In genomic region chr16:24524855-24525652, GRCh38 we compare ENCODE assay signal across 1 cellular context.
A peak's percentile ranks its signal among the peaks of the same experiment; 100 is the strongest.
TF ChIP-seq lines count a peak whose summit lies in the region.

No MANE protein-coding gene starts in this region.

TF ChIP-seq in HepG2, 621 proteins besides CTCF, POLR2A, EP300 and RAD21 (continued from another document):
- TF ChIP-seq ZNF333 (CRISPR knock-in tag; IDR thresholded peaks at IDR 0.05; ENCODE audit: borderline replicate concordance) (no peak), TEAD3 (CRISPR knock-in tag; optimal IDR thresholded peaks at IDR 0.05; ENCODE audit: borderline replicate concordance) (no peak), ZNF577 (CRISPR knock-in tag; IDR thresholded peaks at IDR 0.05; ENCODE audit: borderline replicate concordance, low read depth) (no peak), STAT5B (CRISPR knock-in tag; IDR thresholded peaks at IDR 0.05) (no peak), ARID5B (CRISPR knock-in tag; IDR thresholded peaks at IDR 0.05) (peak; percentile 35; the same call in 1 of the 2 replicates), ZNF780A (CRISPR knock-in tag; IDR thresholded peaks at IDR 0.05) (no peak), KDM5A (IDR thresholded peaks at IDR 0.05; ENCODE audit: borderline replicate concordance, low read length) (no peak), CENPX (CRISPR knock-in tag; IDR thresholded peaks at IDR 0.05) (no peak), SIN3A (IDR thresholded peaks at IDR 0.05; ENCODE audit: borderline replicate concordance, low read depth, low read length) (no peak), ELF3 (CRISPR knock-in tag; IDR thresholded peaks at IDR 0.05) (peak; percentile 82), HOMEZ (CRISPR knock-in tag; IDR thresholded peaks at IDR 0.05; ENCODE audit: low read depth) (no peak), LCORL (IDR thresholded peaks at IDR 0.05) (no peak), LCORL (CRISPR knock-in tag; IDR thresholded peaks at IDR 0.05) (no peak; the same call in 1 of the 2 replicates), DNMT3B (CRISPR knock-in tag; conservative IDR thresholded peaks at IDR 0.05) (no peak), ZNF460 (CRISPR knock-in tag; IDR thresholded peaks at IDR 0.05; ENCODE audit: borderline replicate concordance) (peak; percentile 76; the same call in 1 of the 2 replicates), U2AF2 (IDR thresholded peaks at IDR 0.05; ENCODE audit: low read depth, low read length) (no peak), JUNB (CRISPR knock-in tag; IDR thresholded peaks at IDR 0.05; ENCODE audit: borderline replicate concordance) (no peak), CBX5 (CRISPR knock-in tag; IDR thresholded peaks at IDR 0.05; ENCODE audit: borderline replicate concordance) (no peak)
- TF ChIP-seq, protein P1, sequence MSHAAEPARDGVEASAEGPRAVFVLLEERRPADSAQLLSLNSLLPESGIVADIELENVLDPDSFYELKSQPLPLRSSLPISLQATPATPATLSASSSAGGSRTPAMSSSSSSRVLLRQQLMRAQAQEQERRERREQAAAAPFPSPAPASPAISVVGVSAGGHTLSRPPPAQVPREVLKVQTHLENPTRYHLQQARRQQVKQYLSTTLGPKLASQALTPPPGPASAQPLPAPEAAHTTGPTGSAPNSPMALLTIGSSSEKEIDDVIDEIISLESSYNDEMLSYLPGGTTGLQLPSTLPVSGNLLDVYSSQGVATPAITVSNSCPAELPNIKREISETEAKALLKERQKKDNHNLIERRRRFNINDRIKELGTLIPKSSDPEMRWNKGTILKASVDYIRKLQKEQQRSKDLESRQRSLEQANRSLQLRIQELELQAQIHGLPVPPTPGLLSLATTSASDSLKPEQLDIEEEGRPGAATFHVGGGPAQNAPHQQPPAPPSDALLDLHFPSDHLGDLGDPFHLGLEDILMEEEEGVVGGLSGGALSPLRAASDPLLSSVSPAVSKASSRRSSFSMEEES (CRISPR knock-in tag; IDR thresholded peaks at IDR 0.05) = no peak
